ENCODE assay signal across 8 cellular contexts in genomic region chr14:88386395-88386794, GRCh38. TPM values are rescaled to one million over a fixed set of nuclear protein-coding genes. Genes with fewer than 3 reads are reported as not detected.
A peak's percentile ranks its signal among the peaks of the same experiment; 100 is the strongest.
DNase-seq lines count a peak whose midpoint lies in the region; ATAC-seq and TF ChIP-seq lines count a peak whose summit lies in the region.

No MANE protein-coding gene starts in this region.

- H3K27ac Mint-ChIP-seq in WTC11: no peak overlapping the region
- peak overlapping the region; percentile 88 for H3K27ac Mint-ChIP-seq in stimulated activated memory B cell treated with anti-CD40 and anti-IgM and Interleukin-4, amounts not matched to agents 10 μg/mL and 1 μg/mL and 100 μg/mL, for 72 hours

- POLR2A ChIA-PET in SK-N-SH (lab: Yijun Ruan, JAX) (no interaction called here), WTC11 (lab: Charles Lee) (no interaction called here)

- peak overlapping the region in 1 of 2 experiments; percentile 57; a peak in 3 of 4 replicates for H3K27ac ChIP-seq in SK-N-SH (ENCODE audit: low read depth in 2 of 2, low read length in 1 of 2)

- no peaks in the 10 kb centered on the region for H3F3A ChIP-seq in SK-N-SH (replicated peaks; ENCODE audit: insufficient read depth)

- TF ChIP-seq CTCF in SK-N-SH (IDR thresholded peaks at IDR 0.05) (no peak), WTC11 (IDR thresholded peaks at IDR 0.05) (no peak)

- 65% methylated on average over 6 of the region's 6 CpGs for WGBS in SK-N-SH (ENCODE audit: low lambda C conversion rate)

- no peaks in the 10 kb centered on the region for H4K20me1 ChIP-seq in SK-N-SH (ENCODE audit: insufficient read depth)

- H2AFZ ChIP-seq in SK-N-SH (ENCODE audit: low read depth): peak overlapping the region; percentile 88

- peaks cover 1 to 3% of the 10 kb centered on the region in 2 experiments for H3K36me3 ChIP-seq in SK-N-SH (replicated peaks in 1 of 2; ENCODE audit: control insufficient read depth in 1 of 2, insufficient read depth in 2 of 2, low read length in 1 of 2)

- no peak for TF ChIP-seq EP300 in SK-N-SH (IDR thresholded peaks at IDR 0.05; ENCODE audit: borderline replicate concordance in 1 of 2, low read depth in 1 of 2, low read length in 1 of 2)

- H3K4me3 Mint-ChIP-seq in WTC11: peak overlapping the region; percentile 97
- H3K4me3 Mint-ChIP-seq in stimulated activated memory B cell treated with anti-CD40 and anti-IgM and Interleukin-4, amounts not matched to agents 10 μg/mL and 1 μg/mL and 100 μg/mL, for 72 hours: peak overlapping the region; percentile 95

- peak overlapping the region; percentile 75; the same call in 1 of the 2 replicates for H3K9ac ChIP-seq in SK-N-SH

- peaks cover 12% of the 10 kb centered on the region for H3K27me3 Mint-ChIP-seq in WTC11 (ENCODE audit: low read depth)
- no peaks in the 10 kb centered on the region for H3K27me3 Mint-ChIP-seq in stimulated activated memory B cell treated with anti-CD40 and anti-IgM and Interleukin-4, amounts not matched to agents 10 μg/mL and 1 μg/mL and 100 μg/mL, for 72 hours

- no peak for TF ChIP-seq RAD21 in SK-N-SH (IDR thresholded peaks at IDR 0.05; ENCODE audit: low read length)

- no peak for DNase-seq in SK-N-SH
- DNase-seq in WTC11 (ENCODE audit: low spot score): no peak
- no peak for DNase-seq in OCI-M2 (lab: John Stamatoyannopoulos, UW; ENCODE audit: unreplicated experiment)
- DNase-seq in epidermal melanocyte (ENCODE audit: insufficient read length, low spot score): no peak

- no peaks in the 10 kb centered on the region for H3K36me3 Mint-ChIP-seq in WTC11
- no peaks in the 10 kb centered on the region for H3K36me3 Mint-ChIP-seq in stimulated activated memory B cell treated with anti-CD40 and anti-IgM and Interleukin-4, amounts not matched to agents 10 μg/mL and 1 μg/mL and 100 μg/mL, for 72 hours

- peaks cover 7% of the 10 kb centered on the region; the same call in 1 of the 2 replicates for H3K79me2 ChIP-seq in SK-N-SH (ENCODE audit: insufficient read depth)

- H3K9me3 ChIP-seq in SK-N-SH: no peaks in the 10 kb centered on the region

- H3K4me1 Mint-ChIP-seq in WTC11: peaks cover 15% of the 10 kb centered on the region; the same call in 1 of the 2 replicates
- peaks cover 19% of the 10 kb centered on the region for H3K4me1 Mint-ChIP-seq in stimulated activated memory B cell treated with anti-CD40 and anti-IgM and Interleukin-4, amounts not matched to agents 10 μg/mL and 1 μg/mL and 100 μg/mL, for 72 hours

- no peaks in the 10 kb centered on the region for H3K9me2 ChIP-seq in SK-N-SH

- H3K9me3 Mint-ChIP-seq in WTC11: no peaks in the 10 kb centered on the region
- H3K9me3 Mint-ChIP-seq in stimulated activated memory B cell treated with anti-CD40 and anti-IgM and Interleukin-4, amounts not matched to agents 10 μg/mL and 1 μg/mL and 100 μg/mL, for 72 hours: no peaks in the 10 kb centered on the region

- H3K4me3 ChIP-seq in SK-N-SH (ENCODE audit: low read depth in 2 of 2, low read length in 1 of 2) (peak overlapping the region; percentile 85 to 97), iPS-11a (ENCODE audit: low read depth, low read length) (peak overlapping the region; percentile 78)

- ATAC-seq in SK-N-SH treated with all-trans-retinoic acid at 6 μM for 48 hours (no peak), WTC11 (no peak), GM19397 (IDR thresholded peaks at IDR 0.05; ENCODE audit: unreplicated experiment) (no peak)
- no peak for ATAC-seq in stimulated activated memory B cell treated with anti-CD40 and anti-IgM and Interleukin-4, amounts not matched to agents 10 μg/mL and 1 μg/mL and 100 μg/mL, for 72 hours

- H3K27me3 ChIP-seq in SK-N-SH (ENCODE audit: insufficient read depth): no peaks in the 10 kb centered on the region

- H3K4me1 ChIP-seq in SK-N-SH (ENCODE audit: control insufficient read depth in 1 of 2, insufficient read depth in 2 of 2, low read depth in 1 of 2, low read length in 1 of 2): peaks cover 0 to 8% of the 10 kb centered on the region in 2 experiments; a peak in 2 of 4 replicates

- H3K4me2 ChIP-seq in SK-N-SH: peak overlapping the region; percentile 84

- CTCF ChIA-PET in SK-N-SH (lab: Yijun Ruan, JAX) (interaction anchor here (1.2 to 9.2 kb wide), 2 partner anchors 197 to 218 kb away, joined by 3 to 135 read pairs; no protein-coding TSS in a partner anchor), WTC11 (lab: Charles Lee) (interaction anchor here (0.6 to 3.0 kb wide), 2 partner anchors 60 to 197 kb away, joined by 3 to 18 read pairs; no protein-coding TSS in a partner anchor)

TF ChIP-seq in SK-N-SH, 30 proteins besides CTCF, POLR2A, EP300 and RAD21 (continues in another document):
- TF ChIP-seq SIN3A (IDR thresholded peaks at IDR 0.05; ENCODE audit: borderline replicate concordance, low read depth, low read length) (no peak), YY1 (IDR thresholded peaks at IDR 0.05; ENCODE audit: low read depth) (no peak), FOXM1 (IDR thresholded peaks at IDR 0.05; ENCODE audit: low read depth) (no peak), CHD2 (IDR thresholded peaks at IDR 0.05; ENCODE audit: low read length, partially characterized antibody) (no peak), IRF3 (IDR thresholded peaks at IDR 0.05; ENCODE audit: low read depth, low read length) (no peak)

TF ChIP-seq in SK-N-SH treated with all-trans-retinoic acid at 6 μM for 48 hours, 23 proteins besides CTCF, POLR2A, EP300 and RAD21 (continues in another document):
- TF ChIP-seq ZNF565 (CRISPR knock-in tag; conservative IDR thresholded peaks at IDR 0.05; ENCODE audit: low read depth): no peak
- no peak for TF ChIP-seq ZC3H10 (CRISPR knock-in tag; IDR thresholded peaks at IDR 0.05)
- no peak for TF ChIP-seq OSR1 (CRISPR knock-in tag; IDR thresholded peaks at IDR 0.05)
- TF ChIP-seq CSRNP3 (CRISPR knock-in tag; IDR thresholded peaks at IDR 0.05): no peak
- TF ChIP-seq TOX (CRISPR knock-in tag; IDR thresholded peaks at IDR 0.05; ENCODE audit: borderline replicate concordance): no peak
- no peak for TF ChIP-seq BACH2 (CRISPR knock-in tag; IDR thresholded peaks at IDR 0.05; ENCODE audit: borderline replicate concordance)
- TF ChIP-seq ESRRG (CRISPR knock-in tag; IDR thresholded peaks at IDR 0.05): no peak
- no peak for TF ChIP-seq SNAI2 (CRISPR knock-in tag; IDR thresholded peaks at IDR 0.05)

TF ChIP-seq in WTC11, 78 proteins besides CTCF, POLR2A, EP300 and RAD21 (continues in another document):
- TF ChIP-seq E2F5 (CRISPR knock-in tag; IDR thresholded peaks at IDR 0.05) (no peak), TP53 (CRISPR knock-in tag; IDR thresholded peaks at IDR 0.05) (no peak), ZNF263 (CRISPR knock-in tag; IDR thresholded peaks at IDR 0.05; ENCODE audit: low read depth) (no peak), CBFB (CRISPR knock-in tag; IDR thresholded peaks at IDR 0.05; ENCODE audit: low read depth) (no peak), SP1 (CRISPR knock-in tag; conservative IDR thresholded peaks at IDR 0.05) (no peak), GTF2I (CRISPR knock-in tag; conservative IDR thresholded peaks at IDR 0.05) (no peak), PRRX2 (CRISPR knock-in tag; IDR thresholded peaks at IDR 0.05) (no peak), IRF1 (CRISPR knock-in tag; IDR thresholded peaks at IDR 0.05) (no peak), PRDM15 (CRISPR knock-in tag; IDR thresholded peaks at IDR 0.05) (no peak), TCF7 (CRISPR knock-in tag; IDR thresholded peaks at IDR 0.05; ENCODE audit: low read depth) (no peak), SMAD3 (CRISPR knock-in tag; IDR thresholded peaks at IDR 0.05; ENCODE audit: borderline replicate concordance) (no peak), KAT7 (CRISPR knock-in tag; IDR thresholded peaks at IDR 0.05; ENCODE audit: borderline replicate concordance) (no peak), ZNF317 (CRISPR knock-in tag; IDR thresholded peaks at IDR 0.05; ENCODE audit: borderline replicate concordance, low read depth) (no peak)

RNA-seq across cellular contexts. Expression of gene SPATA7, which starts 0.9 kb away (rescaled TPM):
- polyA plus RNA-seq in SK-N-SH (2012; rRNA removed): 3.5 and 4.5 TPM in 2 replicates
- polyA plus RNA-seq in SK-N-SH (2012; cell fraction: cytosol; rRNA removed): 4.6 and 5.0 TPM in 2 replicates
- 5.9 and 8.8 TPM in 2 replicates for polyA plus RNA-seq in SK-N-SH (2012; cell fraction: nucleus; rRNA removed)
- total RNA-seq in WTC11 (2021): 8.0 to 11.2 TPM (median 8.8 TPM) in 3 replicates
